ENCODE assay signal across 1 cellular context in genomic region chr2:129799036-129799958, GRCh38.
TF ChIP-seq lines count a peak whose summit lies in the region.

No MANE protein-coding gene starts in this region.

TF ChIP-seq in HepG2, 621 proteins besides CTCF, POLR2A, EP300 and RAD21 (continued from another document):
- no peak for TF ChIP-seq FOXP4 (CRISPR knock-in tag; IDR thresholded peaks at IDR 0.05)
- no peak for TF ChIP-seq FOXO4 (CRISPR knock-in tag; conservative IDR thresholded peaks at IDR 0.05)
- no peak for TF ChIP-seq CAMTA2 (CRISPR knock-in tag; IDR thresholded peaks at IDR 0.05; ENCODE audit: borderline replicate concordance)
TF ChIP-seq in HepG2: peak in this region for 0.
